Comparison of ENCODE assay signal across 8 cellular contexts in the genomic region with DNA sequence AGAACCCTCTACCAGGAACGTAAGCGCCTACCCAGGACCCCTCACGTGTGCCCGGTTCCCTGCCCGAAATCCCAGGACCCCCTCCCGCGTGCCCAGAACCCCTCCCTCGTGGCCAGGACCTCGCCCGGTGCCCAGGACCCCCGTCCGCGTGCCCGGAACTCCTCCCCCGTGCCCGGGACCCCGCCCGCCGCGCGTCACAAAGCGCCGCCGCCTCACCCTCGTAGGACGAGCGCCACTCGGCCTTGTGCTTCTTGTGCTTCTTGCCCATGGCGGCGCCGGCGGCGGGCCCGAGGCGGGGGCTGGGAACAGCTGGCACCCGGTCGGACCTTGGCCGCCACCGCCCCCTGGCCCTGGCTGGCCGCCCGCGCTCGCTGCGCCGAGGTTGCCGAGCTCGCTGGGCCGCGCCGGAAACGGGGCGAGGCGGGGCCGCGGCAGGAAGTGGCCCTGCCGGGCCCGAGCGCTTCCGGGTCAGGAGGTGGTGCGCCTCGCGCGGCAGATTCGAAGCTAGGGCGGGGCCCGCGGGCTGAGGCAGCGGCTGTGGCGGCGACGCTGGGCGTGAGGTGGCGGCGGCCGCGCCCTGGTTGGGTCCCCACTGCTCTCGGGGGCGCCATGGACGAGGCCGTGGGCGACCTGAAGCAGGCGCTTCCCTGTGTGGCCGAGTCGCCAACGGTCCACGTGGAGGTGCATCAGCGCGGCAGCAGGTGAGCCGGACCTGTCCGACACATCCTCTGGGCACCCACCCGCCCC. TPM values are rescaled to one million over a fixed set of nuclear protein-coding genes. Genes with fewer than 3 reads are reported as not detected.
DNase-seq lines count a peak whose midpoint lies in the region; ATAC-seq and TF ChIP-seq lines count a peak whose summit lies in the region.

Gene BRD9 (minus strand): TSS at position 412 of the 747 bp plus-strand sequence. CDS start 144 bp downstream, at position 268.
A gene with protein sequence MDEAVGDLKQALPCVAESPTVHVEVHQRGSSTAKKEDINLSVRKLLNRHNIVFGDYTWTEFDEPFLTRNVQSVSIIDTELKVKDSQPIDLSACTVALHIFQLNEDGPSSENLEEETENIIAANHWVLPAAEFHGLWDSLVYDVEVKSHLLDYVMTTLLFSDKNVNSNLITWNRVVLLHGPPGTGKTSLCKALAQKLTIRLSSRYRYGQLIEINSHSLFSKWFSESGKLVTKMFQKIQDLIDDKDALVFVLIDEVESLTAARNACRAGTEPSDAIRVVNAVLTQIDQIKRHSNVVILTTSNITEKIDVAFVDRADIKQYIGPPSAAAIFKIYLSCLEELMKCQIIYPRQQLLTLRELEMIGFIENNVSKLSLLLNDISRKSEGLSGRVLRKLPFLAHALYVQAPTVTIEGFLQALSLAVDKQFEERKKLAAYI (plus strand): TSS at position 495 of the 747 bp plus-strand sequence. CDS start 115 bp downstream, at position 610.

- H3K36me3 ChIP-seq in BLaER1 (peaks cover 74% of the 10 kb centered on the region), ectodermal cell (ENCODE audit: control insufficient read depth, insufficient read depth, low read length) (peaks cover 39% of the 10 kb centered on the region), lung (ENCODE audit: control insufficient read depth in 2 of 2, insufficient read depth in 2 of 2, low read length in 2 of 2) (peaks cover 13 to 20% of the 10 kb centered on the region in 2 donors)

- peaks cover 25% of the 10 kb centered on the region for H3K4me1 Mint-ChIP-seq in activated CD4-positive, alpha-beta memory T cell treated with anti-CD3 and anti-CD28 coated beads for 36 hours (ENCODE audit: low read depth)

- H3K36me3 Mint-ChIP-seq in activated CD4-positive, alpha-beta memory T cell treated with anti-CD3 and anti-CD28 coated beads for 36 hours, result peaks cover 46% of the 10 kb centered on the region

- H3K9me3 Mint-ChIP-seq in activated CD4-positive, alpha-beta memory T cell treated with anti-CD3 and anti-CD28 coated beads for 36 hours, result no peaks in the 10 kb centered on the region

- H3K9me3 ChIP-seq in BLaER1, result no peaks in the 10 kb centered on the region
- H3K9me3 ChIP-seq in ectodermal cell (ENCODE audit: control insufficient read depth, low read length), result no peaks in the 10 kb centered on the region
- no peaks in the 10 kb centered on the region for H3K9me3 ChIP-seq in lung (ENCODE audit: control insufficient read depth in 2 of 2, insufficient read depth in 1 of 2, low read length in 1 of 2)

- H3K4me1 ChIP-seq in BLaER1 (peaks cover 32% of the 10 kb centered on the region), ectodermal cell (ENCODE audit: control insufficient read depth, insufficient read depth, low read length) (peaks cover 19% of the 10 kb centered on the region), lung (ENCODE audit: control insufficient read depth in 2 of 2, insufficient read depth in 2 of 2, low read length in 2 of 2) (peaks cover 2 to 14% of the 10 kb centered on the region in 2 donors)

- H3K27me3 Mint-ChIP-seq in activated CD4-positive, alpha-beta memory T cell treated with anti-CD3 and anti-CD28 coated beads for 36 hours, result no peaks in the 10 kb centered on the region

- H3K27ac Mint-ChIP-seq in activated CD4-positive, alpha-beta memory T cell treated with anti-CD3 and anti-CD28 coated beads for 36 hours, result peak within 1 kb of the TSS; percentile 84

- peak within 1 kb of the TSS; percentile 92 for H3K9ac ChIP-seq in BLaER1

- WGBS in ectodermal cell, 2 experiments, result 0% methylated on average over 91 of the region's 91 CpGs
- 1% methylated on average over 79 to 91 of the region's 91 CpGs for WGBS in lung, 2 donors

- H4K20me1 ChIP-seq in BLaER1, result peaks cover 47% of the 10 kb centered on the region

- peak within 1 kb of the TSS; percentile 85 for H3K4me3 Mint-ChIP-seq in activated CD4-positive, alpha-beta memory T cell treated with anti-CD3 and anti-CD28 coated beads for 36 hours

- H3K27ac ChIP-seq in BLaER1, result peak within 1 kb of the TSS; percentile 92
- H3K27ac ChIP-seq in ectodermal cell (ENCODE audit: insufficient read depth, low read depth, low read length, poor library complexity, severe bottlenecking), result peak within 1 kb of the TSS; percentile 87
- H3K27ac ChIP-seq in lung (ENCODE audit: low read depth in 1 of 2, low read length in 1 of 2), result peak within 1 kb of the TSS; percentile 89 to 95

- peak; percentile 93 for ATAC-seq in GM19035 (IDR thresholded peaks at IDR 0.05; ENCODE audit: unreplicated experiment)
- peak; percentile 97 for ATAC-seq in HG03342 (IDR thresholded peaks at IDR 0.05; ENCODE audit: unreplicated experiment)
- peak; percentile 99 for ATAC-seq in lung (ENCODE audit: insufficient read depth, low FRiP score)

- intact Hi-C loops in activated CD4-positive, alpha-beta memory T cell treated with anti-CD3 and anti-CD28 coated beads for 36 hours (cut with micrococcal nuclease), result loop anchor here (5.0 kb wide), 2 partner anchors 220 to 280 kb away; partner anchors contain the start of gene CEP72

- POLR2A ChIA-PET in activated CD4-positive, alpha-beta memory T cell treated with anti-CD3 and anti-CD28 coated beads for 36 hours (lab: Charles Lee), result interaction anchor here (0.8 to 1.2 kb wide), 2 partner anchors 64 to 134 kb away, joined by 3 read pairs; no protein-coding TSS in a partner anchor

- peak within 1 kb of the TSS; percentile 99 for H3K4me2 ChIP-seq in BLaER1

- DNase-seq in NCI-H510A treated with DMSO at 0.1 percent for 48 hours (lab: John Stamatoyannopoulos, UW) (peak; percentile 90), lung (ENCODE audit: low spot score) (peak; percentile 80)
- peak; percentile 89 for DNase-seq in activated CD4-positive, alpha-beta memory T cell treated with anti-CD3 and anti-CD28 coated beads for 36 hours
- peak; percentile 65 to 73 (median 67) for DNase-seq in stimulated activated CD4-positive, alpha-beta T cell treated with anti-CD3 and anti-CD28 coated beads, TNF-alpha, amount 100 ng/mL, for 4 hours (ENCODE audit: low read depth in 3 of 3)

- CTCF ChIA-PET in activated CD4-positive, alpha-beta memory T cell treated with anti-CD3 and anti-CD28 coated beads for 36 hours (lab: Charles Lee), result interaction anchor here (0.6 to 3.5 kb wide), 10 partner anchors 8 to 753 kb away, joined by 3 to 20 read pairs (median 4); no protein-coding TSS in a partner anchor

- TF ChIP-seq CTCF in lung (IDR thresholded peaks at IDR 0.05; ENCODE audit: control extremely low read depth, extremely low read depth), result no peak

- H3K27me3 ChIP-seq in BLaER1 (no peaks in the 10 kb centered on the region), ectodermal cell (ENCODE audit: control insufficient read depth, insufficient read depth, low read length, poor library complexity, severe bottlenecking) (no peaks in the 10 kb centered on the region), lung (ENCODE audit: control insufficient read depth, insufficient read depth) (no peaks in the 10 kb centered on the region)

- H3K4me3 ChIP-seq in BLaER1 (peak within 1 kb of the TSS; percentile 94), ectodermal cell (ENCODE audit: insufficient read depth, low read depth, low read length) (peak within 1 kb of the TSS; percentile 94), lung (peak within 1 kb of the TSS; percentile 84)

RNA-seq across cellular contexts. Expression of gene BRD9, which starts in this region (rescaled TPM):
- 10 to 100 TPM; 43.1 to 50.7 TPM for total RNA-seq in activated CD4-positive, alpha-beta memory T cell treated with anti-CD3 and anti-CD28 coated beads for 36 hours
- polyA plus RNA-seq in ectodermal cell (2013, experiment 1 of 4), result 47.8 TPM
- 59.6 TPM for polyA plus RNA-seq in ectodermal cell (2013, experiment 2 of 4)
- polyA plus RNA-seq in ectodermal cell (2013, experiment 3 of 4), result 37.0 TPM
- polyA plus RNA-seq in ectodermal cell (2013, experiment 4 of 4), result 40.2 TPM
- total RNA-seq in lung, result 10 to 100 TPM; 48.4 to 69.7 TPM
- polyA plus RNA-seq in lung, result 10 to 100 TPM; 24.3 to 26.2 TPM

RNA-seq across cellular contexts. Expression of the second gene that starts in this region (rescaled TPM):
- total RNA-seq in activated CD4-positive, alpha-beta memory T cell treated with anti-CD3 and anti-CD28 coated beads for 36 hours, result 10 to 100 TPM; 32.4 to 33.9 TPM
- 27.6 TPM for polyA plus RNA-seq in ectodermal cell (2013, experiment 1 of 4)
- polyA plus RNA-seq in ectodermal cell (2013, experiment 2 of 4), result 27.7 TPM
- 26.9 TPM for polyA plus RNA-seq in ectodermal cell (2013, experiment 3 of 4)
- polyA plus RNA-seq in ectodermal cell (2013, experiment 4 of 4), result 24.2 TPM
- 1 to 10 TPM; 3.3 to 6.2 TPM for total RNA-seq in lung
- polyA plus RNA-seq in lung, result 1 to 10 TPM; 2.7 to 3.1 TPM

Comparison
In these comparisons a context has a peak if more than half of its experiments do, and no peak if none do; other contexts are left out.
1. Peak in every context shown above with its lines: DNase-seq, ATAC-seq, H3K4me3 ChIP-seq and H3K27ac ChIP-seq.
2. RNA of the second gene that starts in this region (total RNA-seq): 32.4 to 33.9 TPM in activated CD4-positive, alpha-beta memory T cell treated with anti-CD3 and anti-CD28 coated beads for 36 hours; 3.3 to 6.2 TPM in lung; every median in the first group is over 4 times any median in the second.